3 cellular contexts compared by ENCODE assay signal in the genomic region with DNA sequence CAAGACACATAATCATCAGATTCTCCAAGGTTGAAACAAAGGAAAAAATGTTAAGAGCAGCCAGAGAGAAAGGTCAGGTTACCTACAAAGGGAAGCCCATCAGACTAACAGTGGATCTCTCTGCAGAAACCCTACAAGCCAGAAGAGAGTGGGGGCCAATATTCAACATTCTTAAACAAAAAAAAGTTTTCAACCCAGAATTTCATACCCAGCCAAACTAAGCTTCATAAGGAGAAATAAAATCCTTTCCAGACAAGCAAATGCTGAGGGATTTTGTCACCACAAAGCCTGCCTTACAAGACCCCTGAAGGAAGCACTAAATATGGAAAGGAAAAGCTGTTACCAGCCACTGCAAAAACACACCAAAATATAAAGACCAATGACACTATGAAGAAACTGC. TPM values are rescaled to one million over a fixed set of nuclear protein-coding genes. Genes with fewer than 3 reads are reported as not detected.
"Had no signal": no experiment of that assay in that cellular context is flagged by ENCODE, and none has a peak within 500 bp of the region (broad histone marks: within the 10 kb centered on the region; RNA-seq: fewer than 3 reads in every experiment).

No MANE protein-coding gene starts in this region.

RNA-seq across cellular contexts. Expression of gene PDE11A, which starts 39.0 kb away (rescaled TPM):
- total RNA-seq: esophagus mucosa, glomerular endothelial cell had no signal
- polyA plus RNA-seq: esophagus had no signal
